ENCODE assay signal across 8 cellular contexts in the genomic region with DNA sequence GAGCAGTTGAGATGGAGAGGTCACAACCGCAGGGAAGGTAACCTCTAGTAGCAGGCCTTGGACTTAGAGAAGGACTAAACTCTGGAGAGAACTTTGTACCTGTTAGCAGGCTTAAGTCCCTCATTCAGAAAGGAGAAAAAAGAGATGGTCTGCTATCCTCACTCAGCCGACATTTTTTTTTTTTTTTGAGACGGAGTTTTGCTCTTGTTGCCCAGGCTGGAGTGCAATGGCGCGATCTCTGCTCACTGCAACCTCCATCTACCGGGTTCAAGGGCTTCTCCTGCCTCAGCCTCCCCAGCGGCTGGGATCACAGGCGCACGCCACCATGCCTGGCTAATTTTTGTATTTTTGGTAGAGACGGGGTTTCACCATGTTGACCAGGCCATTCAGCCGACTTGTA. TPM values are rescaled to one million over a fixed set of nuclear protein-coding genes. Genes with fewer than 3 reads are reported as not detected.
DNase-seq lines count a peak whose midpoint lies in the region; ATAC-seq and TF ChIP-seq lines count a peak whose summit lies in the region.
"Not testable (repeated sequence)": the region's sequence is repeated elsewhere in the genome, so short reads cannot be mapped to it uniquely, and the experiment has no call there.

No MANE protein-coding gene starts in this region.

- H2BK120ac ChIP-seq in IMR-90 (ENCODE audit: low read depth, low read length), result not testable (repeated sequence)

- not testable (repeated sequence) for H4K5ac ChIP-seq in IMR-90 (ENCODE audit: low read depth, low read length)

- peak overlapping the region; percentile 40 for H3K27ac ChIP-seq in CD8-positive, alpha-beta memory T cell (ENCODE audit: low read depth, low read length)
- H3K27ac ChIP-seq in IMR-90 (ENCODE audit: insufficient read depth, low read length); duodenal mucosa (ENCODE audit: low read depth, low read length); iPS-20b (ENCODE audit: low read length); thoracic aorta: not testable (repeated sequence)

- not testable (repeated sequence) for H2AK9ac ChIP-seq in IMR-90 (replicated peaks; ENCODE audit: low read depth, low read length, poor library complexity)

- H3K4me1 Mint-ChIP-seq in CD8-positive, alpha-beta memory T cell, result peaks cover 64 to 78% (median 76%) of the 10 kb centered on the region in 3 donors
- H3K4me1 Mint-ChIP-seq in T-cell, result peaks cover 69 to 78% (median 74%) of the 10 kb centered on the region in 3 donors
- H3K4me1 Mint-ChIP-seq in activated naive CD4-positive, alpha-beta T cell treated with anti-CD3 and anti-CD28 coated beads, Interleukin-2, amount 50 U/mL, for 24 hours, result peaks cover 66% of the 10 kb centered on the region
- H3K4me1 Mint-ChIP-seq in neural crest cell, result peaks cover 64% of the 10 kb centered on the region

- H2BK15ac ChIP-seq in IMR-90 (ENCODE audit: low read depth, low read length), result not testable (repeated sequence)

- not testable (repeated sequence) for H3K9me3 ChIP-seq in CD8-positive, alpha-beta memory T cell (ENCODE audit: low read length); IMR-90 (ENCODE audit: control insufficient read depth, insufficient read depth, low read length); duodenal mucosa (ENCODE audit: control insufficient read depth in 1 of 2, low read length in 2 of 2); iPS-20b (ENCODE audit: insufficient read depth, low read depth, low read length); thoracic aorta

- not testable (repeated sequence) for H3K4ac ChIP-seq in IMR-90 (ENCODE audit: low read depth, low read length)

- not testable (repeated sequence) for H3K14ac ChIP-seq in IMR-90 (replicated peaks; ENCODE audit: low read depth, low read length)

- H3K9ac ChIP-seq in IMR-90 (ENCODE audit: low read depth, low read length), result not testable (repeated sequence)
- H3K9ac ChIP-seq in duodenal mucosa (ENCODE audit: low read depth in 1 of 2, low read length in 2 of 2), result peak overlapping the region in 1 of 2 donors; percentile 93
- peak overlapping the region; percentile 89 for H3K9ac ChIP-seq in iPS-20b (ENCODE audit: low read depth, low read length)

- H3K4me1 ChIP-seq in CD8-positive, alpha-beta memory T cell (ENCODE audit: insufficient read depth, low read length), result peaks cover 51% of the 10 kb centered on the region
- not testable (repeated sequence) for H3K4me1 ChIP-seq in IMR-90 (ENCODE audit: control insufficient read depth, insufficient read depth, low read length); iPS-20b (ENCODE audit: insufficient read depth, low read length)
- peaks cover 31 to 40% of the 10 kb centered on the region in 2 donors for H3K4me1 ChIP-seq in duodenal mucosa (ENCODE audit: control insufficient read depth in 1 of 2, insufficient read depth in 2 of 2, low read length in 2 of 2)
- H3K4me1 ChIP-seq in thoracic aorta (ENCODE audit: control insufficient read depth in 1 of 2, low read depth in 2 of 2), result peaks cover 31 to 49% of the 10 kb centered on the region in 2 donors

- no CpG with 5 or more reads among the region's 11 CpGs for WGBS in IMR-90 (ENCODE audit: extremely low coverage in 2 of 2, insufficient read length in 1 of 2), 2 experiments

- in situ Hi-C loops in IMR-90 (cut with MboI; ENCODE audit: low sequenced_read_pairs), result not testable (repeated sequence)

- CTCF ChIA-PET in CD8-positive, alpha-beta memory T cell (lab: Charles Lee); IMR-90 (lab: Yijun Ruan, JAX); T-cell (lab: Charles Lee): not testable (repeated sequence)

- not testable (repeated sequence) for H3K27me3 ChIP-seq in CD8-positive, alpha-beta memory T cell (ENCODE audit: insufficient read depth, low read length, poor library complexity, severe bottlenecking); IMR-90 (ENCODE audit: control insufficient read depth, insufficient read depth, low read length); duodenal mucosa (ENCODE audit: control insufficient read depth in 1 of 2, insufficient read depth in 2 of 2, low read length in 2 of 2); iPS-20b (ENCODE audit: insufficient read depth, low read length); thoracic aorta (replicated peaks; ENCODE audit: insufficient read depth)

- H3K4me3 ChIP-seq in CD8-positive, alpha-beta memory T cell (ENCODE audit: low read length), result peak overlapping the region; percentile 81
- H3K4me3 ChIP-seq in IMR-90 (ENCODE audit: insufficient read depth, low read depth, low read length), result not testable (repeated sequence)
- H3K4me3 ChIP-seq in duodenal mucosa (ENCODE audit: low read depth in 1 of 2, low read length in 2 of 2) (peak overlapping the region; percentile 91 to 94), iPS-20b (ENCODE audit: low read length) (peak overlapping the region; percentile 85; the same call in 1 of the 2 replicates), thoracic aorta (peak overlapping the region; percentile 94)

- H3K23ac ChIP-seq in IMR-90 (ENCODE audit: low read depth, low read length), result not testable (repeated sequence)

- not testable (repeated sequence) for H4K8ac ChIP-seq in IMR-90 (ENCODE audit: low read depth in 2 of 2, low read length in 2 of 2)

- not testable (repeated sequence) for H2BK20ac ChIP-seq in IMR-90 (ENCODE audit: low read depth, low read length)

- intact Hi-C loops in IMR-90 (cut with micrococcal nuclease), result loop anchor here (2.0 to 10.0 kb wide), 2 partner anchors 73 to 589 kb away; a partner anchor contains a TSS

- H2AK5ac ChIP-seq in IMR-90 (ENCODE audit: low read depth, low read length), result not testable (repeated sequence)

- BruUV-seq in IMR-90 (replicated peaks; lab: Mats Ljungman, UMichigan), result not testable (repeated sequence)

- H2BK5ac ChIP-seq in IMR-90 (ENCODE audit: low read depth, low read length, poor library complexity, severe bottlenecking), result not testable (repeated sequence)

- H3K9me1 ChIP-seq in IMR-90 (ENCODE audit: insufficient read depth, low read length), result not testable (repeated sequence)

- dilution Hi-C loops in IMR-90 (cut with HindIII; ENCODE audit: low sequenced_read_pairs, unreplicated experiment), result not testable (repeated sequence)

- not testable (repeated sequence) for TF ChIP-seq CTCF in IMR-90 (conservative IDR thresholded peaks at IDR 0.05; ENCODE audit: low read depth, low read length); neural crest cell (conservative IDR thresholded peaks at IDR 0.05); thoracic aorta (IDR thresholded peaks at IDR 0.05)

- not testable (repeated sequence) for H3K18ac ChIP-seq in IMR-90 (ENCODE audit: low read depth, low read length)

- not testable (repeated sequence) for H3K27me3 Mint-ChIP-seq in CD8-positive, alpha-beta memory T cell; T-cell; activated naive CD4-positive, alpha-beta T cell treated with anti-CD3 and anti-CD28 coated beads, Interleukin-2, amount 50 U/mL, for 24 hours; neural crest cell (ENCODE audit: low read depth)

- H3K9me3 Mint-ChIP-seq in CD8-positive, alpha-beta memory T cell; T-cell; activated naive CD4-positive, alpha-beta T cell treated with anti-CD3 and anti-CD28 coated beads, Interleukin-2, amount 50 U/mL, for 24 hours; neural crest cell: not testable (repeated sequence)

- H3K79me1 ChIP-seq in IMR-90 (ENCODE audit: low read depth in 1 of 2, low read length in 2 of 2), result peaks cover 15 to 48% of the 10 kb centered on the region in 2 experiments

- H3K36me3 ChIP-seq in CD8-positive, alpha-beta memory T cell (ENCODE audit: insufficient read depth, low read length); IMR-90 (ENCODE audit: control insufficient read depth, insufficient read depth, low read length); thoracic aorta: not testable (repeated sequence)
- H3K36me3 ChIP-seq in duodenal mucosa (ENCODE audit: control insufficient read depth in 1 of 2, insufficient read depth in 2 of 2, low read length in 2 of 2), result peaks cover 0 to 17% of the 10 kb centered on the region in 2 donors
- H3K36me3 ChIP-seq in iPS-20b (ENCODE audit: insufficient read depth, low read depth, low read length), result peaks cover 26% of the 10 kb centered on the region

- not testable (repeated sequence) for H3K56ac ChIP-seq in IMR-90 (ENCODE audit: extremely low read depth, insufficient read depth, low read length)

- not testable (repeated sequence) for H4K20me1 ChIP-seq in IMR-90 (ENCODE audit: insufficient read depth, low read length)

- H3K36me3 Mint-ChIP-seq in CD8-positive, alpha-beta memory T cell, result peaks cover 0 to 39% (median 17%) of the 10 kb centered on the region in 3 donors
- peaks cover 31% of the 10 kb centered on the region for H3K36me3 Mint-ChIP-seq in T-cell
- H3K36me3 Mint-ChIP-seq in activated naive CD4-positive, alpha-beta T cell treated with anti-CD3 and anti-CD28 coated beads, Interleukin-2, amount 50 U/mL, for 24 hours, result peaks cover 15% of the 10 kb centered on the region
- not testable (repeated sequence) for H3K36me3 Mint-ChIP-seq in neural crest cell (ENCODE audit: low read depth)

- peak overlapping the region; percentile 89 to 100 (median 99) for H3K4me3 Mint-ChIP-seq in CD8-positive, alpha-beta memory T cell
- H3K4me3 Mint-ChIP-seq in T-cell (peak overlapping the region; percentile 97 to 99 (median 98)), neural crest cell (peak overlapping the region; percentile 100)
- H3K4me3 Mint-ChIP-seq in activated naive CD4-positive, alpha-beta T cell treated with anti-CD3 and anti-CD28 coated beads, Interleukin-2, amount 50 U/mL, for 24 hours, result peak overlapping the region; percentile 96

- ATAC-seq in IMR-90 (ENCODE audit: low read depth); T-cell (replicated peaks in 1 of 4); thoracic aorta (ENCODE audit: insufficient number of reproducible peaks, low FRiP score, low read depth): not testable (repeated sequence)

- peak overlapping the region in 7 of 8 donors; percentile 93 to 100 (median 100) for H3K27ac Mint-ChIP-seq in CD8-positive, alpha-beta memory T cell
- H3K27ac Mint-ChIP-seq in T-cell, result peak overlapping the region; percentile 65 to 100
- peak overlapping the region; percentile 100 for H3K27ac Mint-ChIP-seq in activated naive CD4-positive, alpha-beta T cell treated with anti-CD3 and anti-CD28 coated beads, Interleukin-2, amount 50 U/mL, for 24 hours
- not testable (repeated sequence) for H3K27ac Mint-ChIP-seq in neural crest cell (ENCODE audit: unreplicated experiment)

- not testable (repeated sequence) for TF ChIP-seq RAD21 in IMR-90 (IDR thresholded peaks at IDR 0.05; ENCODE audit: low read length)

- not testable (repeated sequence) for H4K91ac ChIP-seq in IMR-90 (ENCODE audit: insufficient read depth, low read depth, low read length)

- H2AFZ ChIP-seq in IMR-90 (replicated peaks; ENCODE audit: low read length, poor library complexity), result not testable (repeated sequence)

- peak overlapping the region; percentile 30; the same call in 1 of the 2 replicates for H3K4me2 ChIP-seq in IMR-90 (ENCODE audit: low read depth, low read length)

- POLR2A ChIA-PET in CD8-positive, alpha-beta memory T cell (lab: Charles Lee); IMR-90 (lab: Charles Lee; ENCODE audit: unreplicated experiment); T-cell (lab: Charles Lee): not testable (repeated sequence)

- not testable (repeated sequence) for DNase-seq in CD8-positive, alpha-beta memory T cell; IMR-90; T-cell; neural crest cell (ENCODE audit: low read depth, low spot score); thoracic aorta (ENCODE audit: low spot score)

- not testable (repeated sequence) for TF ChIP-seq POLR2A in IMR-90 (IDR thresholded peaks at IDR 0.05; ENCODE audit: low read depth, low read length)

RNA-seq across cellular contexts. Expression of a gene that starts 1.5 kb away (rescaled TPM):
- total RNA-seq in CD8-positive, alpha-beta memory T cell, result 10 to 100 TPM; 60.3 to 62.0 TPM
- polyA plus RNA-seq in CD8-positive, alpha-beta memory T cell, result 37.4 TPM
- total RNA-seq in IMR-90 (2012; rRNA removed) (67.0 and 72.8 TPM in 2 replicates), T-cell (10 to 100 TPM; 25.9 to 44.8 (median 37.5) TPM), neural crest cell (39.5 and 41.7 TPM in 2 replicates), thoracic aorta (10 to 100 TPM; 32.9 to 58.1 TPM)
- polyA plus RNA-seq in IMR-90 (2012; rRNA removed), result 20.7 and 25.0 TPM in 2 replicates
- polyA plus RNA-seq in IMR-90 (2012; cell fraction: cytosol; rRNA removed), result 10.7 and 10.9 TPM in 2 replicates
- 10.6 and 28.1 TPM in 2 replicates for polyA plus RNA-seq in IMR-90 (2012; cell fraction: nucleus; rRNA removed; ENCODE audit: low replicate concordance)

RNA-seq across cellular contexts. Expression of a gene that starts 1.9 kb away (rescaled TPM):
- 10 to 100 TPM; 18.5 to 19.4 TPM for total RNA-seq in CD8-positive, alpha-beta memory T cell
- polyA plus RNA-seq in CD8-positive, alpha-beta memory T cell, result 13.8 TPM
- total RNA-seq in IMR-90 (2012; rRNA removed) (28.3 and 34.7 TPM in 2 replicates), T-cell (10 to 100 TPM; 12.9 to 17.9 (median 14.3) TPM), neural crest cell (23.9 and 24.2 TPM in 2 replicates), thoracic aorta (100 to 1,000 TPM in 1 of 2 donors, 10 to 100 TPM in 1; 42.9 to 139 TPM)
- polyA plus RNA-seq in IMR-90 (2012; rRNA removed), result 6.2 and 7.9 TPM in 2 replicates
- 1.3 and 2.4 TPM in 2 replicates for polyA plus RNA-seq in IMR-90 (2012; cell fraction: cytosol; rRNA removed)
- 1.2 and 10.4 TPM in 2 replicates for polyA plus RNA-seq in IMR-90 (2012; cell fraction: nucleus; rRNA removed; ENCODE audit: low replicate concordance)

RNA-seq across cellular contexts. Expression of a gene that starts 57.8 kb away (rescaled TPM):
- not detected for total RNA-seq in CD8-positive, alpha-beta memory T cell
- polyA plus RNA-seq in CD8-positive, alpha-beta memory T cell, result not detected
- not detected in 2 replicates for total RNA-seq in IMR-90 (2012; rRNA removed)
- not detected in 2 replicates for polyA plus RNA-seq in IMR-90 (2012; rRNA removed)
- polyA plus RNA-seq in IMR-90 (2012; cell fraction: cytosol; rRNA removed), result not detected in 2 replicates
- not detected in 2 replicates for polyA plus RNA-seq in IMR-90 (2012; cell fraction: nucleus; rRNA removed; ENCODE audit: low replicate concordance)
- total RNA-seq in T-cell, result 10 to 100 TPM in 1 of 5 donors, 1 to 10 TPM in 2, not detected in 2; 7.6 to 12.9 (median 9.4) TPM
- not detected in 2 replicates for total RNA-seq in neural crest cell
- total RNA-seq in thoracic aorta, result 10 to 100 TPM in 1 of 2 donors, 1 to 10 TPM in 1; 6.5 to 18.9 TPM
